Comparison of ENCODE assay signal across 9 cellular contexts in the genomic region with DNA sequence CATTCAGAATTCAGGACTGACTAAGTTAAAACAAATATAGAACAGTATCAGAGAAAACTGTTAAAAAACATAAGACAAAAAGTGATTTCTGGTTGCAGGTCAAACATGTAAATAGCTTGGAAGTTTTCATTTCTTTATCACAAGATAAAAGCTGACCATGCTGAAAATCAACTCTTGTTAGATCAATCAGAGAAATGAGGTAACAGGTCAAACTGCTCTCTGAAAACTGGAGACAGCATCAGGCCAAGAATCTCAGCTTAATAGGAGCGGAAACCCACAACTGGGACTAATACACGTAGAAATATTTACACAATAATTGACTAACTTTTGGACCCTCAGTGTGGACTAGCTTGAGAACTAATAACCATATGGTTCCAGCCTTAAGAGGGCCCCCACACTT.
"Had no signal": no experiment of that assay in that cellular context is flagged by ENCODE, and none has a peak within 500 bp of the region (broad histone marks: within the 10 kb centered on the region; RNA-seq: fewer than 3 reads in every experiment).

No MANE protein-coding gene starts in this region.

- H3K4me3 Mint-ChIP-seq: HFFc6 had no signal

- H3K9ac ChIP-seq: GM23248, KMS-11 had no signal

- H3K9me3 ChIP-seq: HAP-1 had no signal

- H3K4me3 ChIP-seq: GM23248, HAP-1 had no signal

- DNase-seq: GM23248, GOT3, H7, HFFc6, IMR-90, KBM-7 had no signal

- H3K4me2 ChIP-seq: KMS-11 had no signal

- H3K4me1 ChIP-seq: HAP-1 had no signal

- H3K27ac ChIP-seq: GM23248, HL-60, KMS-11 had no signal

- H2AFZ ChIP-seq: GM23248 had no signal

- H3K36me3 ChIP-seq: HAP-1 had no signal

- H3K27ac Mint-ChIP-seq: HFFc6 had no signal
